Comparison of ENCODE assay signal across 18 cellular contexts in genomic region chr12:19648173-19648572, GRCh38.
A peak's percentile ranks its signal among the peaks of the same experiment; 100 is the strongest.
DNase-seq lines count a peak whose midpoint lies in the region; ATAC-seq and TF ChIP-seq lines count a peak whose summit lies in the region.
"Had no signal": no experiment of that assay in that cellular context is flagged by ENCODE, and none has a peak within 500 bp of the region (broad histone marks: within the 10 kb centered on the region; RNA-seq: fewer than 3 reads in every experiment).

No MANE protein-coding gene starts in this region.

- no peak overlapping the region for H3K4me3 ChIP-seq in ascending aorta
- H3K4me3 ChIP-seq: mucosa of descending colon, sigmoid colon had no signal

- TF ChIP-seq CTCF in ascending aorta (IDR thresholded peaks at IDR 0.05) = peak in 1 of 3 experiments; percentile 17

- H3K9me3 ChIP-seq in ascending aorta = no peaks in the 10 kb centered on the region
- H3K9me3 ChIP-seq: mucosa of descending colon had no signal

- H3K4me1 ChIP-seq in ascending aorta = peaks cover 2 to 3% of the 10 kb centered on the region in 2 donors

- ATAC-seq in GM18511 (IDR thresholded peaks at IDR 0.05; ENCODE audit: unreplicated experiment) (peak; percentile 56), GM21360 (IDR thresholded peaks at IDR 0.05; ENCODE audit: unreplicated experiment) (no peak)
- ATAC-seq: mucosa of descending colon had no signal

- no peaks in the 10 kb centered on the region for H3K36me3 ChIP-seq in ascending aorta
- H3K36me3 ChIP-seq: sigmoid colon had no signal

- DNase-seq in MV-4-11 (lab: John Stamatoyannopoulos, UW) (peak; percentile 95), amniotic epithelial cell (ENCODE audit: low read depth) (peak; percentile 59), lung microvascular endothelial cell (ENCODE audit: low read depth in 2 of 2) (peak; percentile 14 to 48), ascending aorta (ENCODE audit: low spot score in 2 of 2) (no peak), HK-2 (ENCODE audit: unreplicated experiment) (no peak)
- no peak for DNase-seq in activated CD4-positive, alpha-beta T cell treated with anti-CD3 and anti-CD28 coated beads, Interleukin-2, amount 50 U/mL, for 4 hours
- DNase-seq: ACHN; activated CD4-positive, alpha-beta T cell treated with anti-CD3 and anti-CD28 coated beads, Interleukin-2, amount 10 ng/mL, durations not matched to agents 24 days and 14 days; central memory CD4-positive, alpha-beta T cell; GDM1; mucosa of descending colon; NCI-H2171 treated with DMSO at 0.1 percent for 48 hours; NCI-H526 treated with DMSO at 0.1 percent for 48 hours; Right ventricle myocardium superior; sigmoid colon; stimulated activated CD4-positive, alpha-beta T cell treated with anti-CD3 and anti-CD28 coated beads, Interleukin-15, amount 100 ng/mL, for 24 hours had no signal

- intact Hi-C loops in ascending aorta (cut with DNase I) = loop anchor here (10.0 kb wide), 2 partner anchors 203 to 273 kb away; no protein-coding TSS in a partner anchor

- H3K27ac ChIP-seq in ascending aorta = peak overlapping the region in 1 of 2 donors; percentile 10

- H3K27me3 ChIP-seq in ascending aorta = no peaks in the 10 kb centered on the region
- H3K27me3 ChIP-seq: sigmoid colon had no signal

Comparison
In these comparisons a context has a peak if more than half of its experiments do, and no peak if none do; other contexts are left out.
1. DNase-seq: peak in MV-4-11 (single experiment), amniotic epithelial cell (single experiment) and lung microvascular endothelial cell (2 of 2); none in ascending aorta (0 of 2), activated CD4-positive, alpha-beta T cell treated with anti-CD3 and anti-CD28 coated beads, Interleukin-2, amount 50 U/mL, for 4 hours (0 of 2) and HK-2 (single experiment).